22 cellular contexts compared by ENCODE assay signal in the genomic region with DNA sequence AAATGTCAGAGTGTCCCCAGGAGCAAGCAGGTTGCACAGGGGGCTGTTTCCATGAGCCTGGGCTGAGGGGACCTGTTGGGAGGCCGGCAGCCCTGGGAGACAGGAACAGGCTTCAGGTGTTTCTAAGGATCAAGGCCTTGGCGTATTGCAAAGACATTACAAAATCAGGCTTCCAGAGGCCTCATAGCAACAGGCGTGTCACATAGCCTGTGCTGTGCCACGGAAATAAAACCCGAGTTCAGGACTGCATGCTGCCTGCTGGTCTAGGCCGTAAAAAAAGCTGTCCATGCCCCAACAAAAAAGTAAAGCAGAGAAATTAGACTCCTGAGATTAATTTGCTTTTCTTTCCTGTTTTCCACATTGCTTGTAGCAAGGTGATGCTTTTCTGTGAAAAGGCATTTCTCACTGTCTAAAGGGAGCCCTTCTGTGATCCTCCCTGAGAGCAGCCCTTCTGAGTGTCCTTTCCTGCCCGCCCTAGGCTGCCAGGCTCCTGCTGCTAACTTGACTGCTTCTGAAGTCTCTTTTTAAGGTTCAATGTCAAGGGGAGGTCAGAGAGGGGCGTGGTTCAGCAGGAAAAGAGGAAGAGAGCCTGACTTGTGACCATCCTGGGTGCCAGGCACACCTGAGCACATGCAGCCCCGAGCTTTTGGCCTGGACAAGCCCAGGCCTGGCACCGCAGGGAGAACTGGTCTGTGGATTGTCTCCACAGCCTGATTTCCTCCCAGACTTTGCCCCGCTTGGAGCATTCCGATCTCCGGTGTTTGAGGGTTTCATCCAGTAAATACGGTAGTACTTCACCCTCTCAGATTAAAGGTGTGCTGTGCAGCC. TPM values are rescaled to one million over a fixed set of nuclear protein-coding genes. Genes with fewer than 3 reads are reported as not detected.
DNase-seq lines count a peak whose midpoint lies in the region; ATAC-seq, FAIRE-seq and TF ChIP-seq lines count a peak whose summit lies in the region.
"Had no signal": no experiment of that assay in that cellular context is flagged by ENCODE, and none has a peak within 500 bp of the region (broad histone marks: within the 10 kb centered on the region; RNA-seq: fewer than 3 reads in every experiment).

No MANE protein-coding gene starts in this region.

- H3K4me1 Mint-ChIP-seq in H9 (peaks cover 10 to 11% of the 10 kb centered on the region in 2 experiments), nephron progenitor cell (peaks cover 7% of the 10 kb centered on the region)
- H3K4me1 Mint-ChIP-seq: activated CD8-positive, alpha-beta memory T cell treated with anti-CD3 and anti-CD28 coated beads, Interleukin-2, amount 10 ng/mL, durations not matched to agents 7 days and 5 days; CD14-positive monocyte had no signal

- DNase-seq in H9, result no peak
- DNase-seq in GM12878 (ENCODE audit: low read depth, low spot score), result no peak
- DNase-seq in foreskin keratinocyte, result peak; percentile 50 to 73
- DNase-seq in nephron progenitor cell, result no peak
- no peak for DNase-seq in activated CD4-positive, CD25-positive, alpha-beta regulatory T cell (lab: John Stamatoyannopoulos, UW)
- DNase-seq: activated CD4-positive, alpha-beta T cell treated with anti-CD3 and anti-CD28 coated beads for 4 hours; activated CD8-positive, alpha-beta memory T cell treated with anti-CD3 and anti-CD28 coated beads, Interleukin-2, amount 10 ng/mL, durations not matched to agents 7 days and 5 days; activated naive CD4-positive, alpha-beta T cell treated with anti-CD3 and anti-CD28 coated beads, Interleukin-2, amount 50 U/mL, for 16 hours; effector CD8-positive, alpha-beta T cell; NCI-H1105; NCI-H2081 treated with DMSO at 0.1 percent for 48 hours; NCI-H446; sigmoid colon; T-helper 1 cell had no signal

- no peak for TF ChIP-seq EP300 in GM12878 (IDR thresholded peaks at IDR 0.05; ENCODE audit: borderline replicate concordance in 1 of 2, control insufficient read depth in 1 of 2, low read depth in 2 of 2, low read length in 2 of 2)

- intact Hi-C loops in GM12878 (cut with micrococcal nuclease; ENCODE audit: unreplicated experiment), result no loop called here

- H2AK5ac ChIP-seq in H9 (ENCODE audit: insufficient read length, low read length), result no peak overlapping the region

- no peaks in the 10 kb centered on the region for H3K79me1 ChIP-seq in H9 (ENCODE audit: insufficient read depth, low read depth, low read length, poor library complexity, severe bottlenecking)

- H3K27ac Mint-ChIP-seq in H9 (peak overlapping the region in 2 of 3 experiments; percentile 68 to 87; a peak in 2 of 7 replicates), nephron progenitor cell (peak overlapping the region; percentile 39)
- H3K27ac Mint-ChIP-seq: activated CD8-positive, alpha-beta memory T cell treated with anti-CD3 and anti-CD28 coated beads, Interleukin-2, amount 10 ng/mL, durations not matched to agents 7 days and 5 days; CD14-positive monocyte; mesothelial cell of epicardium had no signal

- H2BK12ac ChIP-seq in H9 (ENCODE audit: insufficient read length, low read depth, low read length), result no peak overlapping the region

- no peak overlapping the region for H2BK15ac ChIP-seq in H9 (ENCODE audit: low read depth, low read length)

- H3K4me3 ChIP-seq in GM12878, result no peak overlapping the region
- H3K4me3 ChIP-seq: sigmoid colon, SJSA1 had no signal

- CTCF ChIA-PET in GM12878 (lab: Yijun Ruan, JAX), result no interaction called here

- RAD21 ChIA-PET in GM12878 (lab: Charles Lee; ENCODE audit: unreplicated experiment), result no interaction called here

- H4K8ac ChIP-seq in H9 (replicated peaks; ENCODE audit: insufficient read length, low read depth, low read length), result no peak overlapping the region

- H2BK120ac ChIP-seq in H9 (ENCODE audit: low read depth, low read length, poor library complexity, severe bottlenecking), result no peak overlapping the region

- H4K5ac ChIP-seq in H9 (ENCODE audit: insufficient read length, low read depth, low read length), result no peak overlapping the region

- no peak for TF ChIP-seq RAD21 in GM12878 (IDR thresholded peaks at IDR 0.05; ENCODE audit: insufficient read depth, low read depth, low read length)

- H2BK5ac ChIP-seq in H9 (ENCODE audit: insufficient read length, low read length), result no peak overlapping the region

- H3K36me3 ChIP-seq in GM12878 (ENCODE audit: control insufficient read depth in 2 of 2, insufficient read depth in 2 of 2, low read length in 1 of 2), result no peaks in the 10 kb centered on the region
- H3K36me3 ChIP-seq: sigmoid colon, SJSA1 had no signal

- in situ Hi-C loops in GM12878 (cut with MboI), result no loop called here

- no peak for FAIRE-seq in GM12878 (lab: Jason Lieb, UNC)
- FAIRE-seq: D721Med had no signal

- no peak for TF ChIP-seq POLR2A in GM12878 (IDR thresholded peaks at IDR 0.05; ENCODE audit: low read depth, low read length)

- no peak overlapping the region for H3K18ac ChIP-seq in H9 (ENCODE audit: insufficient read length, low read depth, low read length)

- no peak overlapping the region for H3K56ac ChIP-seq in H9 (ENCODE audit: insufficient read length, low read depth, low read length)

- H3K14ac ChIP-seq in H9 (ENCODE audit: insufficient read depth, low read length), result peak overlapping the region; percentile 52; the same call in 1 of the 2 replicates

- H2AFZ ChIP-seq in H9 (ENCODE audit: low read length) (no peak overlapping the region), GM12878 (ENCODE audit: control insufficient read depth, low read depth, low read length) (no peak overlapping the region)

- no peaks in the 10 kb centered on the region; the same call in none of the 2 replicates for H3K27me3 Mint-ChIP-seq in H9 (ENCODE audit: low read depth)
- no peaks in the 10 kb centered on the region for H3K27me3 Mint-ChIP-seq in nephron progenitor cell (ENCODE audit: low read depth, poor library complexity)
- H3K27me3 Mint-ChIP-seq: activated CD8-positive, alpha-beta memory T cell treated with anti-CD3 and anti-CD28 coated beads, Interleukin-2, amount 10 ng/mL, durations not matched to agents 7 days and 5 days had no signal

- BruUV-seq in GM12878 (replicated peaks; lab: Mats Ljungman, UMichigan), result no TSS peak

- H3K23me2 ChIP-seq in H9 (ENCODE audit: insufficient read length, low read depth, low read length, poor library complexity, severe bottlenecking), result no peaks in the 10 kb centered on the region

- no peak overlapping the region for H3K23ac ChIP-seq in H9 (ENCODE audit: insufficient read length, low read depth, low read length)

- H3K27me3 ChIP-seq in H9 (ENCODE audit: insufficient read depth, low read length) (no peaks in the 10 kb centered on the region), GM12878 (replicated peaks in 1 of 2; ENCODE audit: control insufficient read depth in 2 of 2, insufficient read depth in 2 of 2, low read length in 1 of 2) (no peaks in the 10 kb centered on the region), foreskin keratinocyte (no peaks in the 10 kb centered on the region)
- H3K27me3 ChIP-seq: sigmoid colon, SJSA1 had no signal

- no CpG with 5 or more reads among the region's 14 CpGs for WGBS in H9 (ENCODE audit: extremely low coverage, insufficient read length, low lambda C conversion rate)
- WGBS in GM12878 (ENCODE audit: insufficient coverage, insufficient replicate concordance, low lambda C conversion rate, missing lambda C conversion rate), result 47% methylated on average over 14 of the region's 14 CpGs

- H3K9ac ChIP-seq in H9 (ENCODE audit: extremely low read depth, insufficient read length, low read length) (no peak overlapping the region), GM12878 (ENCODE audit: control insufficient read depth, insufficient read depth, low read length) (no peak overlapping the region)

- no peak overlapping the region for H3T11ph ChIP-seq in H9 (ENCODE audit: low read length)

- peaks cover 24 to 37% of the 10 kb centered on the region in 2 experiments for H3K9me3 Mint-ChIP-seq in H9
- H3K9me3 Mint-ChIP-seq in nephron progenitor cell, result peaks cover 29% of the 10 kb centered on the region

- no peak overlapping the region for H3K4me2 ChIP-seq in H9 (ENCODE audit: insufficient read depth, insufficient read length, low read length)
- no peak overlapping the region for H3K4me2 ChIP-seq in GM12878 (ENCODE audit: control insufficient read depth, insufficient read depth)

- no peak for ATAC-seq in GM12878
- ATAC-seq in foreskin keratinocyte, result peak; percentile 78
- ATAC-seq in GM21515 (IDR thresholded peaks at IDR 0.05; ENCODE audit: unreplicated experiment), result no peak
- ATAC-seq in HG03432 (IDR thresholded peaks at IDR 0.05; ENCODE audit: unreplicated experiment), result no peak
- ATAC-seq in GM21381 (IDR thresholded peaks at IDR 0.05; ENCODE audit: unreplicated experiment), result no peak
- ATAC-seq: activated CD8-positive, alpha-beta memory T cell treated with anti-CD3 and anti-CD28 coated beads, Interleukin-2, amount 10 ng/mL, durations not matched to agents 7 days and 5 days; HCT116 had no signal

- no peak overlapping the region for H3K4me3 Mint-ChIP-seq in H9
- H3K4me3 Mint-ChIP-seq in nephron progenitor cell, result no peak overlapping the region
- H3K4me3 Mint-ChIP-seq: activated CD8-positive, alpha-beta memory T cell treated with anti-CD3 and anti-CD28 coated beads, Interleukin-2, amount 10 ng/mL, durations not matched to agents 7 days and 5 days; CD14-positive monocyte; mesothelial cell of epicardium had no signal

- POLR2A ChIA-PET in GM12878 (lab: Charles Lee), result no interaction called here

- no peak overlapping the region for H3K27ac ChIP-seq in H9 (ENCODE audit: insufficient read length, low read depth, low read length)
- H3K27ac ChIP-seq in GM12878 (ENCODE audit: control insufficient read depth, insufficient read depth), result no peak overlapping the region
- H3K27ac ChIP-seq in foreskin keratinocyte, result no peak overlapping the region
- H3K27ac ChIP-seq: sigmoid colon, SJSA1 had no signal

- SMC1A ChIA-PET in GM12878 (lab: Charles Lee; ENCODE audit: uncharacterized antibody, unreplicated experiment), result no interaction called here

- no peak overlapping the region for H2BK20ac ChIP-seq in H9 (ENCODE audit: low read depth, low read length, poor library complexity, severe bottlenecking)

- H3K36me3 Mint-ChIP-seq in H9 (ENCODE audit: insufficient read depth in 1 of 3, low read depth in 3 of 3), result peaks cover 4 to 16% (median 12%) of the 10 kb centered on the region in 3 experiments; a peak in 6 of 7 replicates
- no peaks in the 10 kb centered on the region for H3K36me3 Mint-ChIP-seq in nephron progenitor cell (ENCODE audit: low read depth)
- H3K36me3 Mint-ChIP-seq: activated CD8-positive, alpha-beta memory T cell treated with anti-CD3 and anti-CD28 coated beads, Interleukin-2, amount 10 ng/mL, durations not matched to agents 7 days and 5 days; CD14-positive monocyte had no signal

- no peaks in the 10 kb centered on the region for H3K9me3 ChIP-seq in H9 (ENCODE audit: control insufficient read depth, low read depth, low read length)
- H3K9me3 ChIP-seq in GM12878 (replicated peaks; ENCODE audit: control insufficient read depth, insufficient read depth, low read length), result no peaks in the 10 kb centered on the region
- H3K9me3 ChIP-seq: sigmoid colon, SJSA1 had no signal

- H4K20me1 ChIP-seq in H9 (ENCODE audit: control insufficient read depth, insufficient read depth, insufficient read length) (peaks cover 2% of the 10 kb centered on the region), GM12878 (ENCODE audit: control insufficient read depth, insufficient read depth) (no peaks in the 10 kb centered on the region)

- H3K79me2 ChIP-seq in H9 (ENCODE audit: insufficient read depth, low read length) (peaks cover 4% of the 10 kb centered on the region; the same call in 1 of the 2 replicates), GM12878 (ENCODE audit: control insufficient read depth, insufficient read depth, low read length) (no peaks in the 10 kb centered on the region)

- H3K4ac ChIP-seq in H9 (ENCODE audit: low read depth, low read length), result no peak overlapping the region

- H3K4me1 ChIP-seq in H9 (ENCODE audit: insufficient read depth, low read length), result peaks cover 5% of the 10 kb centered on the region; the same call in 1 of the 2 replicates
- no peaks in the 10 kb centered on the region for H3K4me1 ChIP-seq in GM12878 (ENCODE audit: control insufficient read depth, insufficient read depth, low read length)
- no peaks in the 10 kb centered on the region for H3K4me1 ChIP-seq in foreskin keratinocyte
- H3K4me1 ChIP-seq: sigmoid colon, SJSA1 had no signal

- no peak overlapping the region for H4K91ac ChIP-seq in H9 (ENCODE audit: insufficient read length, low read depth, low read length)

- TF ChIP-seq CTCF in H9 (conservative IDR thresholded peaks at IDR 0.05), result no peak
- no peak for TF ChIP-seq CTCF in GM12878 (IDR thresholded peaks at IDR 0.05 in 2 of 3, conservative IDR thresholded peaks at IDR 0.05 in 1 of 3; ENCODE audit: control insufficient read depth in 2 of 3, extremely low read depth in 1 of 3, insufficient read depth in 1 of 3, low read depth in 3 of 3, low read length in 3 of 3)
- TF ChIP-seq CTCF in foreskin keratinocyte (conservative IDR thresholded peaks at IDR 0.05), result no peak
- no peak for TF ChIP-seq CTCF in nephron progenitor cell (IDR thresholded peaks at IDR 0.05)

RNA-seq across cellular contexts. Expression of gene SHROOM2, which starts 21.3 kb away (rescaled TPM):
- total RNA-seq in H9 (2021) (13.9 and 15.3 TPM in 2 replicates), GM12878 (2014; rRNA removed) (0.05 and 0.06 TPM in 2 replicates), GM12878 (2014; rRNA removed; fragmentation: Illumina TruSeq; extraction: Trizol) (under 0.01 and 0.05 TPM in 2 replicates), GM12878 (2021) (0.15 and 0.27 TPM in 2 replicates), foreskin keratinocyte (6.4 and 7.3 TPM in 2 replicates)
- not detected in 2 replicates for total RNA-seq in GM12878 (2013; cell fraction: nucleolus; rRNA removed)
- polyA plus RNA-seq in GM12878 (2011; ENCODE audit: low read depth), result not detected
- polyA plus RNA-seq in GM12878 (2011; rRNA removed) (0.03 and 0.07 TPM in 2 replicates), GM12878 (2014; fragmentation: Illumina TruSeq; extraction: Trizol) (0.12 and 0.24 TPM in 2 replicates), GM12878 (2014; fragmentation: Nextera tagmentation; extraction: Ambion mirVana) (not detected), GM12878 (2014; rRNA removed) (0.08 and 0.09 TPM in 2 replicates), GM12878 (2016; fragmentation: Nextera tagmentation; extraction: Ambion mirVana) (under 1 TPM; 0.09 to 0.12 TPM), foreskin keratinocyte (2.5 and 3.2 TPM in 2 replicates)
- polyA plus RNA-seq in GM12878 (2011; cell fraction: cytosol; rRNA removed), result 0.03 and 0.10 TPM in 2 replicates
- 0.03 and 0.07 TPM in 2 replicates for polyA plus RNA-seq in GM12878 (2011; cell fraction: nucleus; rRNA removed)
- polyA plus RNA-seq in GM12878 (2012), result 0.04 TPM in 1 of 2 replicates, not detected in the other
- polyA minus RNA-seq in GM12878 (2011; rRNA and poly(A)+ RNA removed), result 0.07 and 0.10 TPM in 2 replicates
- polyA minus RNA-seq in GM12878 (2011; cell fraction: cytosol; rRNA and poly(A)+ RNA removed), result not detected in 2 replicates
- polyA minus RNA-seq in GM12878 (2011; cell fraction: nucleus; rRNA and poly(A)+ RNA removed), result 0.19 TPM in 1 of 2 replicates, not detected in the other
- total RNA-seq: activated CD8-positive, alpha-beta memory T cell treated with anti-CD3 and anti-CD28 coated beads, Interleukin-2, amount 10 ng/mL, durations not matched to agents 7 days and 5 days had no signal
- polyA plus RNA-seq: CD14-positive monocyte had no signal

RNA-seq across cellular contexts. Expression of gene GPR143, which starts 41.9 kb away (rescaled TPM):
- total RNA-seq in H9 (2021) (7.1 and 7.9 TPM in 2 replicates), GM12878 (2014; rRNA removed) (0.11 and 0.16 TPM in 2 replicates), GM12878 (2014; rRNA removed; fragmentation: Illumina TruSeq; extraction: Trizol) (not detected in 2 replicates), GM12878 (2021) (not detected in 2 replicates), foreskin keratinocyte (1.2 and 1.3 TPM in 2 replicates)
- total RNA-seq in GM12878 (2013; cell fraction: nucleolus; rRNA removed), result not detected in 2 replicates
- polyA plus RNA-seq in GM12878 (2011; ENCODE audit: low read depth), result not detected
- polyA plus RNA-seq in GM12878 (2011; rRNA removed) (0.14 and 0.19 TPM in 2 replicates), GM12878 (2014; fragmentation: Illumina TruSeq; extraction: Trizol) (not detected in 2 replicates), GM12878 (2014; fragmentation: Nextera tagmentation; extraction: Ambion mirVana) (under 1 TPM; 0.05 to 0.31 TPM), GM12878 (2014; rRNA removed) (0.15 and 0.36 TPM in 2 replicates), GM12878 (2016; fragmentation: Nextera tagmentation; extraction: Ambion mirVana) (not detected), foreskin keratinocyte (0.93 and 1.3 TPM in 2 replicates)
- polyA plus RNA-seq in GM12878 (2011; cell fraction: cytosol; rRNA removed), result 0.07 and 0.10 TPM in 2 replicates
- 0.10 and 0.20 TPM in 2 replicates for polyA plus RNA-seq in GM12878 (2011; cell fraction: nucleus; rRNA removed)
- polyA plus RNA-seq in GM12878 (2012), result not detected in 2 replicates
- polyA minus RNA-seq in GM12878 (2011; rRNA and poly(A)+ RNA removed), result not detected in 2 replicates
- not detected in 2 replicates for polyA minus RNA-seq in GM12878 (2011; cell fraction: cytosol; rRNA and poly(A)+ RNA removed)
- not detected in 2 replicates for polyA minus RNA-seq in GM12878 (2011; cell fraction: nucleus; rRNA and poly(A)+ RNA removed)
- total RNA-seq: activated CD8-positive, alpha-beta memory T cell treated with anti-CD3 and anti-CD28 coated beads, Interleukin-2, amount 10 ng/mL, durations not matched to agents 7 days and 5 days; sigmoid colon; SJSA1 had no signal
- polyA plus RNA-seq: CD14-positive monocyte had no signal

Comparison
In these comparisons a context has a peak if more than half of its experiments do, and no peak if none do; other contexts are left out.
1. DNase-seq: peak in foreskin keratinocyte (2 of 2); none in H9 (single experiment), GM12878 (single experiment), nephron progenitor cell (single experiment) and activated CD4-positive, CD25-positive, alpha-beta regulatory T cell (0 of 4).